In genomic region chrX:145506225-145506624, GRCh38 we compare ENCODE assay signal across 19 cellular contexts.
DNase-seq lines count a peak whose midpoint lies in the region; ATAC-seq, FAIRE-seq and TF ChIP-seq lines count a peak whose summit lies in the region.
"Had no signal": no experiment of that assay in that cellular context is flagged by ENCODE, and none has a peak within 500 bp of the region (broad histone marks: within the 10 kb centered on the region; RNA-seq: fewer than 3 reads in every experiment).

No MANE protein-coding gene starts in this region.

- no peak overlapping the region for H3K9ac ChIP-seq in PC-3 (ENCODE audit: low read length)
- no peak overlapping the region for H3K9ac ChIP-seq in kidney (ENCODE audit: low read length in 2 of 2)
- H3K9ac ChIP-seq: GM23248 had no signal

- intact Hi-C loops in PC-3 (cut with micrococcal nuclease) (no loop called here), kidney (cut with DNase I) (no loop called here)

- CTCF ChIA-PET in PC-3 (lab: Charles Lee) = no interaction called here

- POLR2A ChIA-PET in PC-3 (lab: Charles Lee; ENCODE audit: unreplicated experiment) = no interaction called here

- H2AFZ ChIP-seq in PC-3 (ENCODE audit: low read length) = no peak overlapping the region
- H2AFZ ChIP-seq: GM23248 had no signal

- no peak for ATAC-seq in PC-3
- ATAC-seq: A549 had no signal

- BruUV-seq in PC-3 (replicated peaks; lab: Mats Ljungman, UMichigan) = no TSS peak

- H3K4me1 ChIP-seq in PC-3 (ENCODE audit: insufficient read depth, low read length) (no peaks in the 10 kb centered on the region), kidney (ENCODE audit: control insufficient read depth in 1 of 2, insufficient read depth in 1 of 2, low read depth in 1 of 2, low read length in 2 of 2) (no peaks in the 10 kb centered on the region)
- H3K4me1 ChIP-seq: A549, HAP-1 had no signal

- H3K4me3 ChIP-seq in PC-3 (ENCODE audit: low read length) (no peak overlapping the region), bronchial epithelial cell (ENCODE audit: low read depth, low read length) (no peak overlapping the region), kidney (ENCODE audit: low read length in 2 of 2) (no peak overlapping the region)
- H3K4me3 ChIP-seq: A549, GM23248, HAP-1 had no signal

- TF ChIP-seq CTCF in PC-3 (conservative IDR thresholded peaks at IDR 0.05; ENCODE audit: low read depth, low read length) = no peak
- TF ChIP-seq CTCF in bronchial epithelial cell (IDR thresholded peaks at IDR 0.05; ENCODE audit: insufficient read depth, low read length, severe bottlenecking) = no peak
- TF ChIP-seq CTCF in kidney (IDR thresholded peaks at IDR 0.05; ENCODE audit: borderline replicate concordance, extremely low read depth, insufficient read depth) = no peak

- DNase-seq in COLO829 (ENCODE audit: low spot score) = peak; percentile 27
- peak; percentile 16 for DNase-seq in Daoy (ENCODE audit: low read depth)
- peak; percentile 41 for DNase-seq in PC-3
- DNase-seq in bronchial epithelial cell (ENCODE audit: low read depth) = peak; percentile 0
- no peak for DNase-seq in medulla oblongata (ENCODE audit: extremely low spot score)
- no peak for DNase-seq in kidney
- no peak for DNase-seq in activated CD4-positive, CD25-positive, alpha-beta regulatory T cell treated with anti-CD3 and anti-CD28 coated beads, Interleukin-2, amount 50 U/mL, for 72 hours
- no peak for DNase-seq in caudate nucleus (lab: John Stamatoyannopoulos, UW)
- DNase-seq: AML-193; Calu3; CD4-positive, alpha-beta T cell; DMS79 treated with DMSO at 0.1 percent for 48 hours; EL; GM23248 had no signal

- no peak overlapping the region for H3K27ac ChIP-seq in PC-3 (ENCODE audit: low read length)
- no peak overlapping the region for H3K27ac ChIP-seq in kidney (ENCODE audit: low read depth in 2 of 2, low read length in 2 of 2)
- no peak overlapping the region for H3K27ac ChIP-seq in caudate nucleus (ENCODE audit: low read depth, low read length)
- H3K27ac ChIP-seq: A549, C4-2B, GM23248 had no signal

- no peak for FAIRE-seq in bronchial epithelial cell (lab: Jason Lieb, UNC)
- FAIRE-seq in kidney (lab: Jason Lieb, UNC) = no peak
- FAIRE-seq: A549, GM12891, GM19239 had no signal

- no peaks in the 10 kb centered on the region for H3K79me2 ChIP-seq in PC-3 (ENCODE audit: low read length)

- H4K20me1 ChIP-seq in PC-3 (ENCODE audit: low read length) = no peaks in the 10 kb centered on the region

- H3K27me3 ChIP-seq in PC-3 (ENCODE audit: low read length) (no peaks in the 10 kb centered on the region), bronchial epithelial cell (ENCODE audit: control insufficient read depth, insufficient read depth, low read length) (no peaks in the 10 kb centered on the region)

- no peaks in the 10 kb centered on the region for H3F3A ChIP-seq in PC-3 (ENCODE audit: low read length, unreplicated experiment)

- no peak overlapping the region for H3K4me2 ChIP-seq in PC-3 (ENCODE audit: low read length)
- H3K4me2 ChIP-seq: A549 had no signal

- H3K9me3 ChIP-seq in PC-3 (ENCODE audit: low read length) = no peaks in the 10 kb centered on the region
- no peaks in the 10 kb centered on the region for H3K9me3 ChIP-seq in kidney (ENCODE audit: control insufficient read depth in 1 of 2, low read length in 2 of 2)
- H3K9me3 ChIP-seq: A549, HAP-1 had no signal

- no peaks in the 10 kb centered on the region for H3K9me2 ChIP-seq in PC-3 (replicated peaks; ENCODE audit: low read length)

- no peaks in the 10 kb centered on the region for H3K36me3 ChIP-seq in PC-3 (ENCODE audit: low read depth, low read length)
- H3K36me3 ChIP-seq in bronchial epithelial cell (ENCODE audit: control insufficient read depth, insufficient read depth, low read length) = no peaks in the 10 kb centered on the region
- no peaks in the 10 kb centered on the region for H3K36me3 ChIP-seq in kidney (ENCODE audit: control insufficient read depth in 1 of 2, insufficient read depth in 2 of 2, low read length in 2 of 2)
- H3K36me3 ChIP-seq: HAP-1 had no signal

Comparison
In these comparisons a context has a peak if more than half of its experiments do, and no peak if none do; other contexts are left out.
1. DNase-seq: peak in COLO829 (single experiment), Daoy (single experiment), PC-3 (single experiment) and bronchial epithelial cell (single experiment); none in medulla oblongata (single experiment), kidney (single experiment), activated CD4-positive, CD25-positive, alpha-beta regulatory T cell treated with anti-CD3 and anti-CD28 coated beads, Interleukin-2, amount 50 U/mL, for 72 hours (single experiment) and caudate nucleus (0 of 61).